Comparison of ENCODE assay signal across 14 cellular contexts in genomic region chr1:17909634-17910033, GRCh38.
DNase-seq lines count a peak whose midpoint lies in the region; ATAC-seq and TF ChIP-seq lines count a peak whose summit lies in the region.
"Had no signal": no experiment of that assay in that cellular context is flagged by ENCODE, and none has a peak within 500 bp of the region (broad histone marks: within the 10 kb centered on the region; RNA-seq: fewer than 3 reads in every experiment).

No MANE protein-coding gene starts in this region.

- H3K36me3 Mint-ChIP-seq in glutamatergic neuron (ENCODE audit: unreplicated experiment) = no peaks in the 10 kb centered on the region
- H3K36me3 Mint-ChIP-seq: naive thymus-derived CD8-positive, alpha-beta T cell had no signal

- H3K4me3 Mint-ChIP-seq in glutamatergic neuron (ENCODE audit: unreplicated experiment) = no peak overlapping the region
- H3K4me3 Mint-ChIP-seq: naive thymus-derived CD8-positive, alpha-beta T cell had no signal

- no peaks in the 10 kb centered on the region for H3K4me1 ChIP-seq in NT2/D1 (ENCODE audit: insufficient read depth, insufficient read length)
- H3K4me1 ChIP-seq: BLaER1 had no signal

- TF ChIP-seq CTCF in glutamatergic neuron (IDR thresholded peaks at IDR 0.05; ENCODE audit: partially characterized antibody, unreplicated experiment) = peak; percentile 36
- TF ChIP-seq CTCF in retinal pigment epithelial cell (conservative IDR thresholded peaks at IDR 0.05; ENCODE audit: low read depth, low read length) = peak; percentile 43

- no peak overlapping the region for H3K9ac ChIP-seq in NT2/D1 (ENCODE audit: insufficient read length, low read depth)
- H3K9ac ChIP-seq: BLaER1 had no signal

- H3K27me3 ChIP-seq in NT2/D1 (ENCODE audit: insufficient read depth, insufficient read length) = no peaks in the 10 kb centered on the region

- no peak overlapping the region for H3K27ac Mint-ChIP-seq in glutamatergic neuron (ENCODE audit: unreplicated experiment)
- H3K27ac Mint-ChIP-seq: naive thymus-derived CD8-positive, alpha-beta T cell had no signal

- ATAC-seq in HG03432 (IDR thresholded peaks at IDR 0.05; ENCODE audit: unreplicated experiment) (no peak), GM18520 (IDR thresholded peaks at IDR 0.05; ENCODE audit: unreplicated experiment) (no peak)
- ATAC-seq: esophagus mucosa; naive thymus-derived CD8-positive, alpha-beta T cell had no signal

- H3K9me3 Mint-ChIP-seq in glutamatergic neuron (ENCODE audit: unreplicated experiment) = no peaks in the 10 kb centered on the region

- H3K4me3 ChIP-seq in NT2/D1 (ENCODE audit: insufficient read length, low read depth) (no peak overlapping the region), retinal pigment epithelial cell (ENCODE audit: low read length) (no peak overlapping the region)
- H3K4me3 ChIP-seq: BLaER1 had no signal

- no peaks in the 10 kb centered on the region for H3K36me3 ChIP-seq in NT2/D1 (ENCODE audit: insufficient read depth, insufficient read length, low read length)
- H3K36me3 ChIP-seq: BLaER1 had no signal

- peaks cover 4% of the 10 kb centered on the region for H3K4me1 Mint-ChIP-seq in glutamatergic neuron (ENCODE audit: low read depth, unreplicated experiment)

- H3K27me3 Mint-ChIP-seq in glutamatergic neuron (ENCODE audit: unreplicated experiment) = peaks cover 9% of the 10 kb centered on the region

- DNase-seq in NCI-H2227 (lab: John Stamatoyannopoulos, UW; ENCODE audit: unreplicated experiment) = peak; percentile 19
- no peak for DNase-seq in NCI-H2227 treated with DMSO at 0.1 percent for 48 hours (lab: John Stamatoyannopoulos, UW)
- DNase-seq in NT2/D1 (ENCODE audit: low read depth, low spot score) = peak; percentile 18
- DNase-seq in glutamatergic neuron = peak; percentile 50
- DNase-seq in retinal pigment epithelial cell (ENCODE audit: low read depth) = no peak
- DNase-seq in medulla oblongata (ENCODE audit: extremely low spot score) = no peak
- DNase-seq: activated gamma-delta T cell; naive thymus-derived CD8-positive, alpha-beta T cell; NCI-H1436; T-helper 2 cell had no signal

- H3K9me3 ChIP-seq in NT2/D1 (ENCODE audit: insufficient read depth, low read length) = no peaks in the 10 kb centered on the region; the same call in 1 of the 2 replicates
- H3K9me3 ChIP-seq: BLaER1 had no signal

Comparison
In these comparisons a context has a peak if more than half of its experiments do, and no peak if none do; other contexts are left out.
1. DNase-seq: peak in NCI-H2227 (single experiment), NT2/D1 (single experiment) and glutamatergic neuron (single experiment); none in NCI-H2227 treated with DMSO at 0.1 percent for 48 hours (single experiment), retinal pigment epithelial cell (single experiment) and medulla oblongata (single experiment).